In genomic region chr7:92253251-92253650, GRCh38 we compare ENCODE assay signal across 16 cellular contexts.
"Had no signal": no experiment of that assay in that cellular context is flagged by ENCODE, and none has a peak within 500 bp of the region (broad histone marks: within the 10 kb centered on the region; RNA-seq: fewer than 3 reads in every experiment).

No MANE protein-coding gene starts in this region.

- ATAC-seq: activated T-cell treated with anti-CD3 and anti-CD28 coated beads, Interleukin-2, amount 50 U/mL, for 72 hours; left lung; psoas muscle; sciatic nerve; T-helper 17 cell had no signal

- H3K27ac ChIP-seq: esophagus squamous epithelium, left lung, psoas muscle, tibial artery, uterus, WERI-Rb-1 had no signal

- H3K4me3 ChIP-seq: esophagus squamous epithelium, left lung, psoas muscle, smooth muscle cell, tibial artery, uterus had no signal

- H3K27me3 ChIP-seq: esophagus squamous epithelium, left lung, tibial artery, uterus had no signal

- H3K36me3 ChIP-seq: esophagus squamous epithelium, left lung, tibial artery, uterus, WERI-Rb-1 had no signal

- DNase-seq: activated CD4-positive, alpha-beta T cell treated with anti-CD3 and anti-CD28 coated beads for 1 hour; activated effector memory CD4-positive, alpha-beta T cell treated with anti-CD3 and anti-CD28 coated beads, Interleukin-2, amount 50 U/mL, for 16 hours; activated naive CD4-positive, alpha-beta T cell treated with anti-CD3 and anti-CD28 coated beads, Interleukin-2, amount 50 U/mL, for 16 hours; activated T-cell treated with anti-CD3 and anti-CD28 coated beads, Interleukin-2, amount 50 U/mL, for 72 hours; effector memory CD4-positive, alpha-beta T cell; esophagus squamous epithelium; kidney; left lung; psoas muscle; stimulated activated CD4-positive, alpha-beta T cell treated with anti-CD3 and anti-CD28 coated beads, Interleukin-4, amount 100 ng/mL, for 1 hour; T-helper 17 cell; tibial artery; uterus; WERI-Rb-1 had no signal

- H3K9me3 ChIP-seq: esophagus squamous epithelium, left lung, psoas muscle, tibial artery, uterus had no signal
